8 cellular contexts compared by ENCODE assay signal in the genomic region with DNA sequence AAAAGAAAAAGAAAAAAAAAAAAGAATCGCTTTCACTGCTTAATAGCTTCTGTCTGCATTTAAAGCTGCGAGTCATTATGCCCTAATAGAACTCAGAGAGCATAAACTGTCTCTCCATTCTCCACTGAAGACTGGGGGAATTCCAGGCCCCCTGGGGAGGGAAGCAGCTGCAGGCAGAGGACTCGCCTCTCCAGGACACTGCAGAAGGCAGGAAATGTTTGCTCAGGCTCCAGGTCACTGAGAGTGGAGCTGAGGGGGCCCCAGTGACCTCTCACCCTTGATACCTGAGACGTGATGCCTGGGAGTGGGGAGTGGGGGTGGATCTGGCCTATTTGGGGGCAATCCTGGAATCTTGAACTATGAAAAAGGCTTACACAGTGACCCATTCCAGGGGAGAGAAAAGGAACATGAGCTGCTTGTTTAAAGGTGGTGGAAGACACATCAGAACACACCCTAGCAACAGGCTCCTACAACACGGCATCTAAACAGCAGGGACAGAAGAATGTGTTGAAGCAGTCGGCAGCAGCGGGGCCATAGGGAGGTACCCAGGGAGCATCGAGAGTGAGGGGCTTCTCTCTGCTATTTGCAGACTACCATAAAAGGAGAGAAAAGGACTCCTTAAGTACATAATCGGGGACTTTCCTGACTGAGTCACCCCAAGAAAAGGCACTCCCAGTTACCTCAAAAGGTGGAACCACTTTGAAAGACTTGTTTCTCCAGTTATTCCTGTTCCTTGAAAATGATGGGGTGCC. TPM values are rescaled to one million over a fixed set of nuclear protein-coding genes. Genes with fewer than 3 reads are reported as not detected.
DNase-seq lines count a peak whose midpoint lies in the region; ATAC-seq and TF ChIP-seq lines count a peak whose summit lies in the region.
"Not testable (repeated sequence)": the region's sequence is repeated elsewhere in the genome, so short reads cannot be mapped to it uniquely, and the experiment has no call there.

No MANE protein-coding gene starts in this region.

- H3K27me3 ChIP-seq in duodenal mucosa (ENCODE audit: control insufficient read depth in 1 of 2, insufficient read depth in 2 of 2, low read length in 2 of 2); muscle layer of duodenum (ENCODE audit: low read depth, low read length); suprapubic skin: not testable (repeated sequence)

- ATAC-seq in HG03520 (IDR thresholded peaks at IDR 0.05; ENCODE audit: unreplicated experiment) (peak; percentile 48), left cardiac atrium (peak; percentile 6 to 28)
- peak; percentile 49 for ATAC-seq in activated CD4-positive, alpha-beta T cell treated with anti-CD3 and anti-CD28 coated beads for 36 hours

- H3K4me3 Mint-ChIP-seq in activated CD4-positive, alpha-beta T cell treated with anti-CD3 and anti-CD28 coated beads for 36 hours = not testable (repeated sequence)

- WGBS in suprapubic skin = 15% methylated on average over 8 of the region's 9 CpGs

- POLR2A ChIA-PET in activated CD4-positive, alpha-beta T cell treated with anti-CD3 and anti-CD28 coated beads for 36 hours (lab: Charles Lee) = not testable (repeated sequence)

- TF ChIP-seq POLR2A in suprapubic skin (IDR thresholded peaks at IDR 0.05) = not testable (repeated sequence)

- CTCF ChIA-PET in activated CD4-positive, alpha-beta T cell treated with anti-CD3 and anti-CD28 coated beads for 36 hours (lab: Charles Lee) = not testable (repeated sequence)

- intact Hi-C loops in activated CD4-positive, alpha-beta T cell treated with anti-CD3 and anti-CD28 coated beads for 36 hours (cut with DNase I, micrococcal nuclease); left cardiac atrium (cut with DNase I): not testable (repeated sequence)

- not testable (repeated sequence) for H3K4me1 Mint-ChIP-seq in activated CD4-positive, alpha-beta T cell treated with anti-CD3 and anti-CD28 coated beads for 36 hours

- not testable (repeated sequence) for H3K36me3 Mint-ChIP-seq in activated CD4-positive, alpha-beta T cell treated with anti-CD3 and anti-CD28 coated beads for 36 hours (ENCODE audit: low read depth)

- not testable (repeated sequence) for H3K4me3 ChIP-seq in duodenal mucosa (ENCODE audit: low read depth in 1 of 2, low read length in 2 of 2); muscle layer of duodenum (ENCODE audit: low read depth in 1 of 2, low read length in 2 of 2)
- H3K4me3 ChIP-seq in suprapubic skin = peak overlapping the region; percentile 16

- H3K27ac ChIP-seq in duodenal mucosa (ENCODE audit: low read depth, low read length) (peak overlapping the region; percentile 70), muscle layer of duodenum (ENCODE audit: low read length) (peak overlapping the region; percentile 63), suprapubic skin (peak overlapping the region; percentile 89)

- not testable (repeated sequence) for H3K9me3 ChIP-seq in duodenal mucosa (ENCODE audit: control insufficient read depth in 1 of 2, low read length in 2 of 2); muscle layer of duodenum (ENCODE audit: control insufficient read depth in 1 of 2, low read length in 2 of 2); suprapubic skin

- H3K27me3 Mint-ChIP-seq in activated CD4-positive, alpha-beta T cell treated with anti-CD3 and anti-CD28 coated beads for 36 hours = not testable (repeated sequence)

- not testable (repeated sequence) for TF ChIP-seq EP300 in suprapubic skin (IDR thresholded peaks at IDR 0.05)

- H3K27ac Mint-ChIP-seq in activated CD4-positive, alpha-beta T cell treated with anti-CD3 and anti-CD28 coated beads for 36 hours = peak overlapping the region; percentile 21

- H3K4me1 ChIP-seq in duodenal mucosa (ENCODE audit: control insufficient read depth in 1 of 2, insufficient read depth in 2 of 2, low read length in 2 of 2) (peaks cover 12 to 17% of the 10 kb centered on the region in 2 donors), muscle layer of duodenum (ENCODE audit: control insufficient read depth in 1 of 2, insufficient read depth in 2 of 2, low read length in 2 of 2) (peaks cover 5 to 12% of the 10 kb centered on the region in 2 donors), suprapubic skin (peaks cover 54% of the 10 kb centered on the region)

- H3K36me3 ChIP-seq in duodenal mucosa (ENCODE audit: control insufficient read depth in 1 of 2, insufficient read depth in 2 of 2, low read length in 2 of 2); muscle layer of duodenum (ENCODE audit: control insufficient read depth in 1 of 2, insufficient read depth in 2 of 2, low read length in 2 of 2); suprapubic skin: not testable (repeated sequence)

- TF ChIP-seq CTCF in suprapubic skin (IDR thresholded peaks at IDR 0.05) = not testable (repeated sequence)

- H3K9ac ChIP-seq in duodenal mucosa (ENCODE audit: low read depth in 1 of 2, low read length in 2 of 2) = not testable (repeated sequence)

- not testable (repeated sequence) for H3K9me3 Mint-ChIP-seq in activated CD4-positive, alpha-beta T cell treated with anti-CD3 and anti-CD28 coated beads for 36 hours (ENCODE audit: low read depth)

- peak; percentile 81 for DNase-seq in DMS53 (lab: John Stamatoyannopoulos, UW)
- DNase-seq in NCI-H69 (lab: John Stamatoyannopoulos, UW) = peak; percentile 73
- DNase-seq in activated CD4-positive, alpha-beta T cell treated with anti-CD3 and anti-CD28 coated beads for 36 hours; left cardiac atrium; suprapubic skin (ENCODE audit: low spot score in 2 of 2): not testable (repeated sequence)

RNA-seq across cellular contexts. Expression of a gene that starts 26.2 kb away (rescaled TPM):
- total RNA-seq in activated CD4-positive, alpha-beta T cell treated with anti-CD3 and anti-CD28 coated beads for 36 hours = under 1 TPM; 0.66 to 0.83 TPM
- total RNA-seq in left cardiac atrium (under 1 TPM; 0.16 to 0.56 TPM), suprapubic skin (1 to 10 TPM; 2.8 to 4.0 (median 3.6) TPM)

RNA-seq across cellular contexts. Expression of a gene that starts 38.4 kb away (rescaled TPM):
- 10 to 100 TPM; 13.5 to 14.1 TPM for total RNA-seq in activated CD4-positive, alpha-beta T cell treated with anti-CD3 and anti-CD28 coated beads for 36 hours
- total RNA-seq in left cardiac atrium (10 to 100 TPM; 17.5 to 18.1 TPM), suprapubic skin (10 to 100 TPM; 52.8 to 92.1 (median 63.8) TPM)

RNA-seq across cellular contexts. Expression of a gene that starts 53.8 kb away (rescaled TPM):
- 10 to 100 TPM; 30.1 to 35.3 TPM for total RNA-seq in activated CD4-positive, alpha-beta T cell treated with anti-CD3 and anti-CD28 coated beads for 36 hours
- 10 to 100 TPM; 12.7 to 13.7 TPM for total RNA-seq in left cardiac atrium
- 10 to 100 TPM; 12.9 to 22.3 (median 19.4) TPM for total RNA-seq in suprapubic skin
